Comparison of ENCODE assay signal across 8 cellular contexts in the genomic region with DNA sequence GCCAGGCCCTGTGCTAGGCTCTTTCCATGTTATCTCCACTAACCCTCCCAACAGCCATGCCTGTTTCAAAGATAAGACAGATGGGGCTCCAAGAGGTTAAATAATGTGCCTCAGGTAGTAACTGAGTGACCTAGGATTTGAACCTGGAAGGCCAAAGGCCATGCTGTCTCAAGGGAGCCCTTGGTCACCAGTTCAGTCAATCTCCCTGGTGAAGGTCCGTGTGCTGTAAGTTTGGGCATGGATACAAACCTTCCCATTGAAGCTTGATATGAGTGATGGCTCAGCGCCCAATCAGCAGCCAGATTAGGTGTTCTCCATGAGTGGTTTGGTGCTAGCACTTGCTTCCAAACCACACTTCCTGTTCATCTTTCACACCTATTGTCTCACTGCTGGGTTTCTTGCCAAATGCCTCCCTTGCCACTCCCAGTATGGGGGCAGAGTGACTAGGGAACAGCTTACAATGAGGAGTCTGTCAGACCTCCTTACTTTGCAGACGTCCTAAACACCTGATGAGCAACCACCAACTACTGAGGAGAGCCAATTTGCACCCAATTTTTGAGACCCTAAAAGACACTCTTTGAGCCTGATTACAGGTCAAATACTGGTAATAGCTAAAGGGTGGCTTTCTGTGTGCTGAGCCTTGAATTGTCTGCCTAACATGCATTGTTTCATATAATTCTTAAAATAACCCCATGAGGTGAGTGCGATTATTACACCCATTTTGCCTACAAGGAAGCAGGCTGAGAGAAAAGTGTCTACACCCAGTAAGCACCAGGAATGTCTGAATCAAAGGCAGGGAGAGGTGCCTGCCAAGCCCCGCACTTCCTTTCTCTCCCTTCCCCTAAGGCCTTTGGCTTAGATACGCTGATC. TPM values are rescaled to one million over a fixed set of nuclear protein-coding genes. Genes with fewer than 3 reads are reported as not detected.
DNase-seq lines count a peak whose midpoint lies in the region; ATAC-seq and TF ChIP-seq lines count a peak whose summit lies in the region.

No MANE protein-coding gene starts in this region.

- H3K36me3 Mint-ChIP-seq in progenitor cell of endocrine pancreas (ENCODE audit: insufficient read depth) = no peaks in the 10 kb centered on the region

- peaks cover 26% of the 10 kb centered on the region for H3K4me1 Mint-ChIP-seq in progenitor cell of endocrine pancreas (ENCODE audit: low read depth)

- H3K4me3 Mint-ChIP-seq in progenitor cell of endocrine pancreas (ENCODE audit: low read depth) = no peak overlapping the region

- peak; percentile 35 for TF ChIP-seq CTCF in progenitor cell of endocrine pancreas (IDR thresholded peaks at IDR 0.05; ENCODE audit: unreplicated experiment)

- H3K27ac Mint-ChIP-seq in progenitor cell of endocrine pancreas = peak overlapping the region; percentile 49

- H3K27ac ChIP-seq in epithelial cell of prostate = peak overlapping the region; percentile 98

- DNase-seq in AG20443 (ENCODE audit: low spot score) (peak; percentile 37), LoVo (ENCODE audit: low spot score) (peak; percentile 86), epithelial cell of prostate (ENCODE audit: low read depth, low spot score) (peak; percentile 92), progenitor cell of endocrine pancreas (ENCODE audit: low spot score, unreplicated experiment) (no peak), GOT3 (lab: John Stamatoyannopoulos, UW) (no peak)
- DNase-seq in activated CD4-positive, alpha-beta T cell treated with anti-CD3 and anti-CD28 coated beads, Interleukin-2, amount 50 U/mL, for 1 hour = peak; percentile 30

- H3K9me3 Mint-ChIP-seq in progenitor cell of endocrine pancreas (ENCODE audit: low read depth) = no peaks in the 10 kb centered on the region

- no peaks in the 10 kb centered on the region for H3K27me3 Mint-ChIP-seq in progenitor cell of endocrine pancreas

- ATAC-seq in GM18909 (IDR thresholded peaks at IDR 0.05; ENCODE audit: poor library complexity, unreplicated experiment) = peak; percentile 77
- no peak for ATAC-seq in HG02840 (IDR thresholded peaks at IDR 0.05; ENCODE audit: low FRiP score, unreplicated experiment)

RNA-seq across cellular contexts. Expression of gene FOS, which starts 48.5 kb away (rescaled TPM):
- 73.7 and 88.8 TPM in 2 replicates for total RNA-seq in progenitor cell of endocrine pancreas

RNA-seq across cellular contexts. Expression of gene TMED10, which starts 53.7 kb away (rescaled TPM):
- total RNA-seq in progenitor cell of endocrine pancreas = 282 and 288 TPM in 2 replicates

Comparison
In these comparisons a context has a peak if more than half of its experiments do, and no peak if none do; other contexts are left out.
1. DNase-seq: peak in AG20443 (single experiment), LoVo (single experiment), activated CD4-positive, alpha-beta T cell treated with anti-CD3 and anti-CD28 coated beads, Interleukin-2, amount 50 U/mL, for 1 hour (single experiment) and epithelial cell of prostate (single experiment); none in progenitor cell of endocrine pancreas (single experiment) and GOT3 (single experiment).